Comparison of ENCODE assay signal across 12 cellular contexts in genomic region chr13:20993661-20994440, GRCh38.
DNase-seq lines count a peak whose midpoint lies in the region; FAIRE-seq and TF ChIP-seq lines count a peak whose summit lies in the region.
"Had no signal": no experiment of that assay in that cellular context is flagged by ENCODE, and none has a peak within 500 bp of the region (broad histone marks: within the 10 kb centered on the region; RNA-seq: fewer than 3 reads in every experiment).

No MANE protein-coding gene starts in this region.

- peaks cover 37 to 100% (median 59%) of the 10 kb centered on the region in 11 experiments for H3K36me3 ChIP-seq in BLaER1 treated with 17β-estradiol and CSF1 and Interleukin-3, amounts not matched to agents 10 nM and 100 nM
- H3K36me3 ChIP-seq in kidney (ENCODE audit: control insufficient read depth in 1 of 2, insufficient read depth in 2 of 2, low read length in 2 of 2) = peaks cover 2 to 7% of the 10 kb centered on the region in 2 donors

- intact Hi-C loops in kidney (cut with DNase I) = no loop called here

- no peak overlapping the region for H3K4me3 Mint-ChIP-seq in mesothelial cell of epicardium
- H3K4me3 Mint-ChIP-seq: activated T-cell treated with anti-CD3 and anti-CD28 coated beads, Interleukin-2, amount 50 U/mL, for 72 hours had no signal

- no peaks in the 10 kb centered on the region for H3K27me3 ChIP-seq in BLaER1 treated with 17β-estradiol and CSF1 and Interleukin-3, amounts not matched to agents 10 nM and 100 nM

- peak overlapping the region; percentile 20 to 83 (median 69) for H3K4me2 ChIP-seq in BLaER1 treated with 17β-estradiol and CSF1 and Interleukin-3, amounts not matched to agents 10 nM and 100 nM

- peaks cover 24% of the 10 kb centered on the region for H3K36me3 Mint-ChIP-seq in mesothelial cell of epicardium

- peaks cover 0 to 100% (median 35%) of the 10 kb centered on the region in 11 experiments; a peak in 16 of 22 replicates for H4K20me1 ChIP-seq in BLaER1 treated with 17β-estradiol and CSF1 and Interleukin-3, amounts not matched to agents 10 nM and 100 nM

- FAIRE-seq in kidney (lab: Jason Lieb, UNC) = no peak

- H3K9me3 Mint-ChIP-seq in mesothelial cell of epicardium = no peaks in the 10 kb centered on the region
- H3K9me3 Mint-ChIP-seq: activated T-cell treated with anti-CD3 and anti-CD28 coated beads, Interleukin-2, amount 50 U/mL, for 72 hours had no signal

- H3K27ac Mint-ChIP-seq in mesothelial cell of epicardium = peak overlapping the region; percentile 6
- H3K27ac Mint-ChIP-seq: activated T-cell treated with anti-CD3 and anti-CD28 coated beads, Interleukin-2, amount 50 U/mL, for 72 hours had no signal

- no peak for TF ChIP-seq CTCF in mesothelial cell of epicardium (IDR thresholded peaks at IDR 0.05; ENCODE audit: unreplicated experiment)
- no peak for TF ChIP-seq CTCF in kidney (IDR thresholded peaks at IDR 0.05; ENCODE audit: borderline replicate concordance, extremely low read depth, insufficient read depth)

- peak overlapping the region in 9 of 11 experiments; percentile 17 to 78 (median 57); a peak in 16 of 22 replicates for H3K27ac ChIP-seq in BLaER1 treated with 17β-estradiol and CSF1 and Interleukin-3, amounts not matched to agents 10 nM and 100 nM
- no peak overlapping the region for H3K27ac ChIP-seq in kidney (ENCODE audit: low read depth in 2 of 2, low read length in 2 of 2)
- H3K27ac ChIP-seq: parathyroid adenoma had no signal

- no peaks in the 10 kb centered on the region for H3K27me3 Mint-ChIP-seq in mesothelial cell of epicardium (ENCODE audit: low read depth)

- DNase-seq in M059J (ENCODE audit: low read depth) (peak; percentile 97), amniotic epithelial cell (ENCODE audit: low read depth) (peak; percentile 93), mesothelial cell of epicardium (ENCODE audit: low spot score in 2 of 2, unreplicated experiment in 2 of 2) (no peak), superior temporal gyrus (ENCODE audit: extremely low spot score) (no peak), NCI-H2196 treated with DMSO at 0.1 percent for 48 hours (lab: John Stamatoyannopoulos, UW; ENCODE audit: unreplicated experiment) (no peak), kidney (no peak)
- no peak for DNase-seq in activated CD4-positive, alpha-beta T cell treated with anti-CD3 and anti-CD28 coated beads, Interleukin-2, amount 50 U/mL, for 4 hours
- DNase-seq: activated T-cell treated with anti-CD3 and anti-CD28 coated beads, Interleukin-2, amount 50 U/mL, for 72 hours; Calu3; T-helper 1 cell had no signal

- H3K4me1 Mint-ChIP-seq in mesothelial cell of epicardium = peaks cover 13% of the 10 kb centered on the region

- H3K4me1 ChIP-seq in BLaER1 treated with 17β-estradiol and CSF1 and Interleukin-3, amounts not matched to agents 10 nM and 100 nM = peaks cover 20 to 87% (median 63%) of the 10 kb centered on the region in 10 experiments
- H3K4me1 ChIP-seq in kidney (ENCODE audit: control insufficient read depth in 1 of 2, insufficient read depth in 1 of 2, low read depth in 1 of 2, low read length in 2 of 2) = peaks cover 13 to 17% of the 10 kb centered on the region in 2 donors
- H3K4me1 ChIP-seq: parathyroid adenoma had no signal

- H3K9me3 ChIP-seq in BLaER1 treated with 17β-estradiol and CSF1 and Interleukin-3, amounts not matched to agents 10 nM and 100 nM (replicated peaks in 1 of 11) = peaks cover 0 to 21% (median 8%) of the 10 kb centered on the region in 11 experiments; a peak in 18 of 22 replicates
- no peaks in the 10 kb centered on the region for H3K9me3 ChIP-seq in kidney (ENCODE audit: control insufficient read depth in 1 of 2, low read length in 2 of 2)

- peak overlapping the region in 3 of 10 experiments; percentile 27 to 29 (median 27); a peak in 3 of 20 replicates for H3K4me3 ChIP-seq in BLaER1 treated with 17β-estradiol and CSF1 and Interleukin-3, amounts not matched to agents 10 nM and 100 nM
- no peak overlapping the region for H3K4me3 ChIP-seq in kidney (ENCODE audit: low read length in 2 of 2)

- peak overlapping the region in 4 of 11 experiments; percentile 9 to 63 (median 36); a peak in 4 of 22 replicates for H3K9ac ChIP-seq in BLaER1 treated with 17β-estradiol and CSF1 and Interleukin-3, amounts not matched to agents 10 nM and 100 nM
- no peak overlapping the region for H3K9ac ChIP-seq in kidney (ENCODE audit: low read length in 2 of 2)
- H3K9ac ChIP-seq: parathyroid adenoma had no signal

Comparison
In these comparisons a context has a peak if more than half of its experiments do, and no peak if none do; other contexts are left out.
1. H3K27ac ChIP-seq: peak in BLaER1 treated with 17β-estradiol and CSF1 and Interleukin-3, amounts not matched to agents 10 nM and 100 nM (9 of 11); none in kidney (0 of 2).
2. DNase-seq: peak in M059J (single experiment) and amniotic epithelial cell (single experiment); none in mesothelial cell of epicardium (0 of 2), superior temporal gyrus (single experiment), NCI-H2196 treated with DMSO at 0.1 percent for 48 hours (single experiment), kidney (single experiment) and activated CD4-positive, alpha-beta T cell treated with anti-CD3 and anti-CD28 coated beads, Interleukin-2, amount 50 U/mL, for 4 hours (0 of 2).